In the genomic region with DNA sequence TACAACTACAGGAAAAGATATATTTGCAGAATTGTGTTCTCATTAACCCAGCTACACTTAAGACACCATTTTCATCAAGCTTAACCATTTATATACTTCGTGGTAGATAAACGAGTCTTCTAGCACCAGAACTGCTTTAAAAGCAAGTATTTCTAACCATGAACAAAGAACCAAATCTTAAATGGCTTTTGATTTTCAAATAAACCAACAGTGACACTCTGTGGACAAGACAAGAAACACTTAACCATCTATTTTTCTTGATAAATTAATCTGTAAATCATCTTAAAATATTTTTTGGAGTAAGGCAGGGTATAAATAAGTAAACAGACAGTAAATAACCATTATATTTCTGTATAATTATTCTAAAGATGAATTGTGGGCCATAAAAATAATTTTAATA, we compare ENCODE assay signal across 8 cellular contexts. TPM values are rescaled to one million over a fixed set of nuclear protein-coding genes. Genes with fewer than 3 reads are reported as not detected.
DNase-seq lines count a peak whose midpoint lies in the region; ATAC-seq, FAIRE-seq and TF ChIP-seq lines count a peak whose summit lies in the region.

No MANE protein-coding gene starts in this region.

- H3K4me2 ChIP-seq in Karpas-422 (ENCODE audit: low read depth, low read length, poor library complexity, severe bottlenecking) = no peak overlapping the region

- no peak for TF ChIP-seq POLR2A in testis (IDR thresholded peaks at IDR 0.05)

- H3K36me3 ChIP-seq in BE2C (no peaks in the 10 kb centered on the region), Karpas-422 (ENCODE audit: insufficient read depth, low read length) (no peaks in the 10 kb centered on the region), testis (ENCODE audit: low read depth, missing control alignments) (no peaks in the 10 kb centered on the region)

- H3K79me2 ChIP-seq in Karpas-422 (ENCODE audit: low read length) = no peaks in the 10 kb centered on the region

- H3K9me2 ChIP-seq in Karpas-422 (replicated peaks; ENCODE audit: insufficient read depth, low read length) = no peaks in the 10 kb centered on the region

- H3K27ac ChIP-seq in Karpas-422 (ENCODE audit: low read length) (no peak overlapping the region), testis (no peak overlapping the region)

- H3K9ac ChIP-seq in Karpas-422 (ENCODE audit: low read length) = no peak overlapping the region

- H3K9me3 ChIP-seq in BE2C (no peaks in the 10 kb centered on the region), Karpas-422 (ENCODE audit: low read length) (no peaks in the 10 kb centered on the region), testis (no peaks in the 10 kb centered on the region)

- WGBS in testis, 2 donors = 26 to 29% methylated on average over 2 of the region's 2 CpGs

- intact Hi-C loops in testis (cut with DNase I; ENCODE audit: low total_unique reads) = no loop called here

- FAIRE-seq in islet of Langerhans (lab: Jason Lieb, UNC) = peak; percentile 95

- DNase-seq in BE2C = no peak
- DNase-seq in Karpas-422 = peak; percentile 61
- DNase-seq in SW480 (ENCODE audit: low spot score) = peak; percentile 8
- no peak for DNase-seq in NCI-H187 (lab: John Stamatoyannopoulos, UW)
- no peak for DNase-seq in stimulated activated CD4-positive, alpha-beta T cell treated with anti-CD3 and anti-CD28 coated beads, Interleukin-1b, Interleukin-23, amount 100 ng/mL, for 48 hours
- DNase-seq in testis = no peak

- H3K27me3 ChIP-seq in BE2C (no peaks in the 10 kb centered on the region), Karpas-422 (ENCODE audit: low read length) (no peaks in the 10 kb centered on the region), testis (no peaks in the 10 kb centered on the region)

- no peak overlapping the region for H2AFZ ChIP-seq in Karpas-422 (ENCODE audit: low read length)

- ATAC-seq in HG03432 (IDR thresholded peaks at IDR 0.05; ENCODE audit: unreplicated experiment) = no peak

- no peaks in the 10 kb centered on the region for H4K20me1 ChIP-seq in Karpas-422 (ENCODE audit: insufficient read depth, low read depth, low read length)

- H3K4me3 ChIP-seq in BE2C (ENCODE audit: low read depth, low read length) = no peak overlapping the region
- H3K4me3 ChIP-seq in Karpas-422 (ENCODE audit: low read length) = no peak overlapping the region
- H3K4me3 ChIP-seq in testis = no peak overlapping the region

- TF ChIP-seq CTCF in BE2C (IDR thresholded peaks at IDR 0.05; ENCODE audit: low read depth, low read length) (0 out of 2 replicates have a peak, but pooled peaks have one; percentile 6), testis (IDR thresholded peaks at IDR 0.05) (peak in 1 of 3 experiments; percentile 22)

- H3K4me1 ChIP-seq in BE2C = no peaks in the 10 kb centered on the region
- H3K4me1 ChIP-seq in Karpas-422 (ENCODE audit: low read length) = no peaks in the 10 kb centered on the region
- H3K4me1 ChIP-seq in testis = no peaks in the 10 kb centered on the region

RNA-seq across cellular contexts. Expression of a gene that starts 10.2 kb away (rescaled TPM):
- polyA plus RNA-seq in BE2C (2012; ENCODE audit: insufficient read depth, insufficient read length, low read depth) = not detected
- total RNA-seq in Karpas-422 (2014; rRNA removed; shearing (Covaris generic); ENCODE audit: low replicate concordance) = not detected in 2 replicates
- total RNA-seq in testis = 10 to 100 TPM; 10.2 to 20.0 TPM
- polyA plus RNA-seq in testis (ENCODE audit: insufficient read depth, low read depth, low replicate concordance) = 7.8 TPM

Comparison
In these comparisons a context has a peak if more than half of its experiments do, and no peak if none do; other contexts are left out.
1. DNase-seq: peak in Karpas-422 (single experiment) and SW480 (single experiment); none in BE2C (single experiment), NCI-H187 (0 of 2), stimulated activated CD4-positive, alpha-beta T cell treated with anti-CD3 and anti-CD28 coated beads, Interleukin-1b, Interleukin-23, amount 100 ng/mL, for 48 hours (single experiment) and testis (single experiment).
2. RNA of a gene that starts 10.2 kb away (total RNA-seq): 10.2 to 20.0 TPM in testis; not detected in Karpas-422; every median in the first group is over 10 times any median in the second.